In the genomic region with DNA sequence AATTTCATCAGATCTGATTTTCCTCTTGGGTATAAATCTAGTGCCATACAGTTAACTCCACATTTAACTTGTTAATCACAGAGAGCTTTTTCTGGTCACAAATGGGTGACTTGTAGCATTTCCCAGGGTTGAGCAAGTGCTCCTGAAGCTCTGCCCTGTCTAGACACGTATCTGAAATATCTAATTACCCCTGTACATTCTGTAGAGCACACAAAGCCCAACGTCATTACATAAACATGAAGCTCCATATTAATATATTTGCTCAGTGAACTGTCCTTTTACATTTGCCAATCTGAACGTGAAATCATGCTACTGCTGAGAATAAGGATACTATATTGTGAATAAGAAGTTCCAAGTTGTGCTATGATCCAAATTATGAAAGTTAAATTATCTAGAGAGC, we compare ENCODE assay signal across 14 cellular contexts. TPM values are rescaled to one million over a fixed set of nuclear protein-coding genes. Genes with fewer than 3 reads are reported as not detected.
DNase-seq lines count a peak whose midpoint lies in the region; ATAC-seq and TF ChIP-seq lines count a peak whose summit lies in the region.
"Had no signal": no experiment of that assay in that cellular context is flagged by ENCODE, and none has a peak within 500 bp of the region (broad histone marks: within the 10 kb centered on the region; RNA-seq: fewer than 3 reads in every experiment).

No MANE protein-coding gene starts in this region.

- H3K9me3 Mint-ChIP-seq in MCF 10A (ENCODE audit: unreplicated experiment) = no peaks in the 10 kb centered on the region
- peaks cover 4% of the 10 kb centered on the region for H3K9me3 Mint-ChIP-seq in natural killer cell treated with Interleukin-12 subunit alpha and Interleukin-12 subunit beta and Interleukin-15 and Interleukin-18, amount 100 ng/mL, for 72 hours
- H3K9me3 Mint-ChIP-seq: IgD-negative memory B cell had no signal

- no peaks in the 10 kb centered on the region for H3K27me3 ChIP-seq in testis
- H3K27me3 ChIP-seq: tibial nerve had no signal

- CTCF ChIA-PET in MCF 10A (lab: Yijun Ruan, JAX) = interaction anchor here (0.6 to 1.5 kb wide), 6 partner anchors 11 to 624 kb away, joined by 3 to 4 read pairs (median 3); no protein-coding TSS in a partner anchor

- peak overlapping the region; percentile 77 for H3K27ac Mint-ChIP-seq in MCF 10A (ENCODE audit: low read depth, unreplicated experiment)
- H3K27ac Mint-ChIP-seq in natural killer cell treated with Interleukin-12 subunit alpha and Interleukin-12 subunit beta and Interleukin-15 and Interleukin-18, amount 100 ng/mL, for 72 hours = peak overlapping the region; percentile 47 to 67

- no peak for TF ChIP-seq CTCF in MCF 10A (IDR thresholded peaks at IDR 0.05; ENCODE audit: unreplicated experiment)
- no peak for TF ChIP-seq CTCF in testis (IDR thresholded peaks at IDR 0.05)

- H3K4me1 Mint-ChIP-seq in MCF 10A (ENCODE audit: insufficient read depth, unreplicated experiment) = peaks cover 32% of the 10 kb centered on the region
- H3K4me1 Mint-ChIP-seq in natural killer cell treated with Interleukin-12 subunit alpha and Interleukin-12 subunit beta and Interleukin-15 and Interleukin-18, amount 100 ng/mL, for 72 hours (ENCODE audit: low read depth in 2 of 2) = peaks cover 56 to 60% of the 10 kb centered on the region in 2 donors

- H3K4me3 Mint-ChIP-seq in MCF 10A (ENCODE audit: unreplicated experiment) = no peak overlapping the region
- H3K4me3 Mint-ChIP-seq in natural killer cell treated with Interleukin-12 subunit alpha and Interleukin-12 subunit beta and Interleukin-15 and Interleukin-18, amount 100 ng/mL, for 72 hours = peak overlapping the region; percentile 54
- H3K4me3 Mint-ChIP-seq: IgD-negative memory B cell had no signal

- intact Hi-C loops in MCF 10A (cut with micrococcal nuclease) = no loop called here
- intact Hi-C loops in testis (cut with DNase I; ENCODE audit: low total_unique reads) = no loop called here

- no peaks in the 10 kb centered on the region for H3K36me3 ChIP-seq in testis (ENCODE audit: low read depth, missing control alignments)
- H3K36me3 ChIP-seq: tibial nerve had no signal

- no peaks in the 10 kb centered on the region for H3K9me3 ChIP-seq in testis
- H3K9me3 ChIP-seq: A549, tibial nerve had no signal

- POLR2A ChIA-PET in MCF 10A (lab: Yijun Ruan, JAX) = interaction anchor here (0.7 to 2.3 kb wide), 5 partner anchors 12 to 52 kb away, joined by 3 to 16 read pairs (median 9); no protein-coding TSS in a partner anchor

- no peak for ATAC-seq in natural killer cell treated with Interleukin-12 subunit alpha and Interleukin-12 subunit beta and Interleukin-15 and Interleukin-18, amount 100 ng/mL, for 72 hours
- ATAC-seq in GM21723 (IDR thresholded peaks at IDR 0.05; ENCODE audit: unreplicated experiment) = no peak
- ATAC-seq: A549, GM12878 had no signal

- DNase-seq in NCI-H510A treated with DMSO at 0.1 percent for 48 hours (lab: John Stamatoyannopoulos, UW) = peak; percentile 1
- DNase-seq in NCI-H510A (lab: John Stamatoyannopoulos, UW) = no peak
- peak; percentile 52 to 57 for DNase-seq in NCI-H526 (lab: John Stamatoyannopoulos, UW)
- DNase-seq in MCF 10A (ENCODE audit: unreplicated experiment) = peak; percentile 40
- no peak for DNase-seq in natural killer cell treated with Interleukin-12 subunit alpha and Interleukin-12 subunit beta and Interleukin-15 and Interleukin-18, amount 100 ng/mL, for 72 hours (ENCODE audit: low spot score)
- no peak for DNase-seq in testis
- DNase-seq in SHP77 (lab: John Stamatoyannopoulos, UW) = no peak
- DNase-seq: caudate nucleus, NCI-H2029 treated with DMSO at 0.1 percent for 48 hours had no signal

- BruUV-seq in MCF 10A (replicated peaks; lab: Mats Ljungman, UMichigan) = no TSS peak

- no peaks in the 10 kb centered on the region for H3K27me3 Mint-ChIP-seq in MCF 10A (ENCODE audit: insufficient read depth, unreplicated experiment)
- no peaks in the 10 kb centered on the region for H3K27me3 Mint-ChIP-seq in natural killer cell treated with Interleukin-12 subunit alpha and Interleukin-12 subunit beta and Interleukin-15 and Interleukin-18, amount 100 ng/mL, for 72 hours

- no peak overlapping the region for H3K27ac ChIP-seq in testis
- H3K27ac ChIP-seq: A549 had no signal

- H3K36me3 Mint-ChIP-seq in MCF 10A (ENCODE audit: insufficient read depth, unreplicated experiment) = peaks cover 5% of the 10 kb centered on the region
- peaks cover 6% of the 10 kb centered on the region for H3K36me3 Mint-ChIP-seq in natural killer cell treated with Interleukin-12 subunit alpha and Interleukin-12 subunit beta and Interleukin-15 and Interleukin-18, amount 100 ng/mL, for 72 hours
- H3K36me3 Mint-ChIP-seq: IgD-negative memory B cell had no signal

- no peak overlapping the region for H3K4me3 ChIP-seq in testis
- H3K4me3 ChIP-seq: A549, GM12878, tibial nerve had no signal

- WGBS in testis, 2 donors = 86 to 88% methylated on average over 3 of the region's 3 CpGs

- no peak for TF ChIP-seq POLR2A in testis (IDR thresholded peaks at IDR 0.05)

- peaks cover 4% of the 10 kb centered on the region for H3K4me1 ChIP-seq in testis

RNA-seq across cellular contexts. Expression of a gene that starts 49.0 kb away (rescaled TPM):
- 103 and 393 TPM in 2 replicates for total RNA-seq in MCF 10A (2022)
- under 1 TPM; 0.31 to 0.38 TPM for total RNA-seq in natural killer cell treated with Interleukin-12 subunit alpha and Interleukin-12 subunit beta and Interleukin-15 and Interleukin-18, amount 100 ng/mL, for 72 hours
- 10 to 100 TPM; 13.9 to 20.7 TPM for total RNA-seq in testis
- 12.6 TPM for polyA plus RNA-seq in testis (ENCODE audit: insufficient read depth, low read depth, low replicate concordance)

Comparison
In these comparisons a context has a peak if more than half of its experiments do, and no peak if none do; other contexts are left out.
1. DNase-seq: peak in NCI-H510A treated with DMSO at 0.1 percent for 48 hours (single experiment), NCI-H526 (2 of 2) and MCF 10A (single experiment); none in NCI-H510A (single experiment), natural killer cell treated with Interleukin-12 subunit alpha and Interleukin-12 subunit beta and Interleukin-15 and Interleukin-18, amount 100 ng/mL, for 72 hours (single experiment), testis (single experiment) and SHP77 (0 of 2).